In the genomic region with DNA sequence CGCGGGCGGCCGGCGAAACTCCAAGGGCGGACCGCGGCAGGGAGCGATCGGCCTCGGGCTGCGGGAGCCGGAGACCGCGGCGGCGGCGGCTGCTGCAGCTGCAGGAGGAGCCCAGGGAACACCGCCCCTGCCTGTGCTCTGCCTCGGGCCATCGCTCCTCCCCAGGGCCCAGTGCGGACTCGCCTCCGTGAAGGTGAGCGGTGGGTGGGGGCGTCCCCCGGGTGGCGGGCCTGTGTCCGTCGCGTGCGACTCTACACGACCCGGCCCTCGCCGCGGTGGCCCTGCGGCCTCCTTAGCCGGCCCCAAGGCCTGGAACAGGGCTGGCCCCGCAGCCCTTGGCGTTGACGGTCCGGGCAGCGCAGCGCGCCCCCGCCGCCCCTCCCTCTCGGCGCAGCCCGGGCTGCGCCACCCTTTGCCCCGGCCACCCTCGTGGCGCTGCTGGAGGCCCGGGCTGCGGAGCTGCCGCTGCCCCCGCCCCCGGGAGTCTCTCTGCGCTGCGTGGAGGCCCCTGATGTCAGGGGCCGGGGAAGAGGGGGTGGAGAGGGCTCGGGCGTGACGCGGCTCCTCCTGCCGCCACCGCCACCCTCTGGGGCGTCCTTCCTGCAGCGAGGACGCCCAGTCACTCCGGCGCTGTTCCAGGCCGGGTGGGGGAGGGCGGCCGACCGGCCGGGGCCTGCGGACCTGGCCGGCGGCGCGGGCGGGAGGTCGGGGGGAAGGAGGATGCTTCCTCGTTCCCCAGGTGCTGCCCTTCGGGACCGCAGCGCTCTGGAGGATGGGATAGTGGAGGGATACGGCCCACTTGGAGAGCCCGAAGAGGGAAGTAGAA, we compare ENCODE assay signal across 8 cellular contexts. TPM values are rescaled to one million over a fixed set of nuclear protein-coding genes. Genes with fewer than 3 reads are reported as not detected.
DNase-seq lines count a peak whose midpoint lies in the region; ATAC-seq and TF ChIP-seq lines count a peak whose summit lies in the region.

No MANE protein-coding gene starts in this region.

- no peak for TF ChIP-seq POLR2A in lower leg skin (IDR thresholded peaks at IDR 0.05)

- no peak overlapping the region for H3K27ac Mint-ChIP-seq in GM23338
- H3K27ac Mint-ChIP-seq in activated CD4-positive, alpha-beta T cell treated with anti-CD3 and anti-CD28 coated beads for 36 hours, result peak overlapping the region; percentile 79

- CTCF ChIA-PET in GM10248 (lab: Yijun Ruan, JAX), result interaction anchor here (1.0 to 1.1 kb wide), 2 partner anchors 25 to 183 kb away, joined by 3 read pairs; no protein-coding TSS in a partner anchor
- CTCF ChIA-PET in activated CD4-positive, alpha-beta T cell treated with anti-CD3 and anti-CD28 coated beads for 36 hours (lab: Charles Lee), result interaction anchor here (0.8 to 1.0 kb wide), 2 partner anchors 12 to 76 kb away, joined by 3 to 4 read pairs; a partner anchor contains a TSS

- no peak overlapping the region for H2AFZ ChIP-seq in GM23338

- WGBS in lower leg skin, 2 donors, result 1% methylated on average over 26 to 31 of the region's 92 CpGs

- peaks cover 55% of the 10 kb centered on the region for H3K4me1 Mint-ChIP-seq in GM23338
- H3K4me1 Mint-ChIP-seq in activated CD4-positive, alpha-beta T cell treated with anti-CD3 and anti-CD28 coated beads for 36 hours, result peaks cover 41% of the 10 kb centered on the region

- H4K20me1 ChIP-seq in GM23338 (replicated peaks; ENCODE audit: insufficient read depth), result peaks cover 38% of the 10 kb centered on the region

- H3K4me3 Mint-ChIP-seq in GM23338, result peak overlapping the region; percentile 92
- peak overlapping the region; percentile 83 for H3K4me3 Mint-ChIP-seq in activated CD4-positive, alpha-beta T cell treated with anti-CD3 and anti-CD28 coated beads for 36 hours

- H3K36me3 ChIP-seq in GM23338 (ENCODE audit: insufficient read depth), result peaks cover 19% of the 10 kb centered on the region

- POLR2A ChIA-PET in GM10248 (lab: Yijun Ruan, JAX), result interaction anchor here (0.5 to 2.2 kb wide), 15 partner anchors 9 to 774 kb away, joined by 3 to 16 read pairs (median 3); a partner anchor contains a TSS
- POLR2A ChIA-PET in activated CD4-positive, alpha-beta T cell treated with anti-CD3 and anti-CD28 coated beads for 36 hours (lab: Charles Lee), result interaction anchor here (0.6 to 2.5 kb wide), 5 partner anchors 8 to 166 kb away, joined by 3 to 17 read pairs (median 3); a partner anchor contains a TSS

- peaks cover 32% of the 10 kb centered on the region for H3K4me1 ChIP-seq in GM23338 (ENCODE audit: insufficient read depth)

- ATAC-seq in GM23338, result peak; percentile 7
- ATAC-seq in activated CD4-positive, alpha-beta T cell treated with anti-CD3 and anti-CD28 coated beads for 36 hours, result peak; percentile 61

- DNase-seq in GM10248 (ENCODE audit: extremely low spot score) (peak; percentile 78), GM23338 (ENCODE audit: low spot score) (peak; percentile 37), M059J (ENCODE audit: low read depth) (peak; percentile 60), coronary artery (ENCODE audit: low spot score) (peak; percentile 84), lower leg skin (ENCODE audit: low spot score in 2 of 2) (peak in 1 of 2 donors; percentile 91), GDM1 (lab: John Stamatoyannopoulos, UW) (no peak)
- peak; percentile 81 for DNase-seq in activated CD4-positive, alpha-beta T cell treated with anti-CD3 and anti-CD28 coated beads for 36 hours
- peak; percentile 3 to 47 (median 35) for DNase-seq in stimulated activated CD4-positive, alpha-beta T cell treated with anti-CD3 and anti-CD28 coated beads, TNF-alpha, amount 100 ng/mL, for 1 hour (ENCODE audit: low read depth in 3 of 3, low spot score in 1 of 3)

- H3K36me3 Mint-ChIP-seq in GM23338 (ENCODE audit: low read depth), result peaks cover 42% of the 10 kb centered on the region
- H3K36me3 Mint-ChIP-seq in activated CD4-positive, alpha-beta T cell treated with anti-CD3 and anti-CD28 coated beads for 36 hours (ENCODE audit: low read depth), result peaks cover 35% of the 10 kb centered on the region

- no peaks in the 10 kb centered on the region for H3K27me3 ChIP-seq in GM23338 (ENCODE audit: insufficient read depth)

- peak overlapping the region; percentile 94 for H3K4me2 ChIP-seq in GM23338

- peak overlapping the region; percentile 90 for H3K4me3 ChIP-seq in GM23338
- peak overlapping the region; percentile 98 for H3K4me3 ChIP-seq in coronary artery
- H3K4me3 ChIP-seq in lower leg skin (ENCODE audit: low read depth, poor library complexity, severe bottlenecking), result peak overlapping the region; percentile 87

- H3K9me3 Mint-ChIP-seq in GM23338, result no peaks in the 10 kb centered on the region; the same call in 2 of the 3 replicates
- H3K9me3 Mint-ChIP-seq in activated CD4-positive, alpha-beta T cell treated with anti-CD3 and anti-CD28 coated beads for 36 hours (ENCODE audit: low read depth), result no peaks in the 10 kb centered on the region

- TF ChIP-seq CTCF in GM10248 (IDR thresholded peaks at IDR 0.05; ENCODE audit: control extremely low read depth, extremely low read depth, low read depth, missing control alignments) (no peak), GM23338 (conservative IDR thresholded peaks at IDR 0.05; ENCODE audit: low read depth in 2 of 2) (no peak), coronary artery (IDR thresholded peaks at IDR 0.05) (no peak), lower leg skin (IDR thresholded peaks at IDR 0.05) (no peak)

- no peaks in the 10 kb centered on the region for H3K9me2 ChIP-seq in GM23338 (ENCODE audit: insufficient read depth)

- H3K79me2 ChIP-seq in GM23338 (replicated peaks; ENCODE audit: insufficient read depth), result peaks cover 53% of the 10 kb centered on the region

- intact Hi-C loops in activated CD4-positive, alpha-beta T cell treated with anti-CD3 and anti-CD28 coated beads for 36 hours (cut with DNase I, micrococcal nuclease), result loop anchor here (1.0 to 10.0 kb wide), 13 partner anchors 76 to 1249 kb away; a partner anchor contains a TSS
- intact Hi-C loops in lower leg skin (cut with DNase I; ENCODE audit: low total_unique reads), result no loop called here

- peaks cover 13% of the 10 kb centered on the region for H3K27me3 Mint-ChIP-seq in GM23338 (ENCODE audit: insufficient read depth, low read depth, poor library complexity)
- H3K27me3 Mint-ChIP-seq in activated CD4-positive, alpha-beta T cell treated with anti-CD3 and anti-CD28 coated beads for 36 hours, result no peaks in the 10 kb centered on the region

- H3F3A ChIP-seq in GM23338 (replicated peaks; ENCODE audit: low read depth), result peaks cover 7% of the 10 kb centered on the region; the same call in 1 of the 2 replicates

- no peak overlapping the region for H3K27ac ChIP-seq in GM23338 (ENCODE audit: low read depth)
- peak overlapping the region; percentile 95 to 99 for H3K27ac ChIP-seq in coronary artery

RNA-seq across cellular contexts. Expression of a gene that starts 0.5 kb away (rescaled TPM):
- 29.0 and 30.0 TPM in 2 replicates for total RNA-seq in GM23338 (2014; rRNA removed; shearing (Covaris generic))
- 5.1 and 5.5 TPM in 2 replicates for polyA plus RNA-seq in GM23338 (2016; fragmentation: Nextera tagmentation; extraction: Ambion mirVana)
- total RNA-seq in M059J (2014; rRNA removed; shearing (Covaris generic)), result 12.9 and 13.2 TPM in 2 replicates
- total RNA-seq in activated CD4-positive, alpha-beta T cell treated with anti-CD3 and anti-CD28 coated beads for 36 hours, result 10 to 100 TPM; 21.3 to 28.3 TPM
- 10 to 100 TPM in 3 of 4 donors, 1 to 10 TPM in 1; 9.7 to 14.3 (median 10.9) TPM for total RNA-seq in lower leg skin
